ENCODE assay signal across 7 cellular contexts in the genomic region with DNA sequence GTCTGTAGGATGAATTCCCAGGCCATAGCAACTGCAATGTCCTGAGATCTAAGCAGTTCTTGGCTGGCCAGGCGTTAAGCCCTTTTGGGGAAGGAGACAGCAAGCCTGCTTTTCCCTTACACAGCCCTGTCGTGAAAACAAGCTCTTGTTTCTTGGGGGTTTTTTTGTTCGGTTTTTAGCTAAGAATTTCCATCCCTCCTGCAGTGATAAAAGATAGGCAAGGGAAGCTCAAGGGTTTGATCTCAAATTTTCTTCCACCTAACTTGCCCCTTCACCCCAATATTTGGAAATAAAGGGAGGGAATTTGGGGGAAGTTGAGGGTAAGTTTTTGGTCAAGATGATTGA. TPM values are rescaled to one million over a fixed set of nuclear protein-coding genes. Genes with fewer than 3 reads are reported as not detected.
DNase-seq lines count a peak whose midpoint lies in the region; ATAC-seq, FAIRE-seq and TF ChIP-seq lines count a peak whose summit lies in the region.

No MANE protein-coding gene starts in this region.

- ATAC-seq in gastroesophageal sphincter, result no peak
- no peak for ATAC-seq in HG02759 (IDR thresholded peaks at IDR 0.05; ENCODE audit: unreplicated experiment)

- WGBS in gastroesophageal sphincter (ENCODE audit: low coverage in 1 of 2), 2 donors, result 9 to 30% methylated on average over 3 of the region's 3 CpGs
- WGBS in sigmoid colon, 2 donors, result 14 to 25% methylated on average over 3 of the region's 3 CpGs

- no peak for FAIRE-seq in RCC 7860 (lab: Jason Lieb, UNC)

- H3K4me1 ChIP-seq in gastroesophageal sphincter (peaks cover 0 to 58% (median 0%) of the 10 kb centered on the region in 3 donors), sigmoid colon (peaks cover 0 to 56% (median 22%) of the 10 kb centered on the region in 4 donors)

- H3K9me3 ChIP-seq in gastroesophageal sphincter (no peaks in the 10 kb centered on the region), sigmoid colon (no peaks in the 10 kb centered on the region)

- H3K27me3 ChIP-seq in gastroesophageal sphincter, result no peaks in the 10 kb centered on the region
- H3K27me3 ChIP-seq in sigmoid colon, result no peaks in the 10 kb centered on the region

- no peak for DNase-seq in HFF-Myc (ENCODE audit: extremely low read depth, low read depth)
- no peak for DNase-seq in sigmoid colon
- no peak for DNase-seq in RCC 7860 (ENCODE audit: low spot score)
- DNase-seq in substantia nigra (lab: John Stamatoyannopoulos, UW), result no peak

- H3K27ac ChIP-seq in VCaP, result peak overlapping the region; percentile 76; the same call in 1 of the 2 replicates
- peak overlapping the region in 3 of 4 donors; percentile 81 to 90 (median 88) for H3K27ac ChIP-seq in gastroesophageal sphincter
- H3K27ac ChIP-seq in sigmoid colon, result peak overlapping the region in 3 of 4 donors; percentile 86 to 93 (median 87)
- H3K27ac ChIP-seq in substantia nigra (ENCODE audit: low read depth, low read length, poor library complexity, severe bottlenecking), result no peak overlapping the region

- TF ChIP-seq POLR2A in gastroesophageal sphincter (IDR thresholded peaks at IDR 0.05), result no peak
- no peak for TF ChIP-seq POLR2A in sigmoid colon (IDR thresholded peaks at IDR 0.05)

- intact Hi-C loops in sigmoid colon (cut with DNase I), result loop anchor here (2.0 kb wide), 1 partner anchor 65 kb away; no protein-coding TSS in a partner anchor

- TF ChIP-seq EP300 in gastroesophageal sphincter (IDR thresholded peaks at IDR 0.05), result no peak
- no peak for TF ChIP-seq EP300 in sigmoid colon (IDR thresholded peaks at IDR 0.05)

- TF ChIP-seq CTCF in HFF-Myc (IDR thresholded peaks at IDR 0.05; ENCODE audit: low read depth, low read length, missing control alignments) (no peak), VCaP (conservative IDR thresholded peaks at IDR 0.05) (no peak), gastroesophageal sphincter (IDR thresholded peaks at IDR 0.05) (no peak), sigmoid colon (IDR thresholded peaks at IDR 0.05) (no peak)

- H3K4me3 ChIP-seq in HFF-Myc (replicated peaks; ENCODE audit: low read depth, low read length) (peak overlapping the region; percentile 91), gastroesophageal sphincter (peak overlapping the region; percentile 90 to 91), sigmoid colon (peak overlapping the region; percentile 49 to 93 (median 69))

- H3K36me3 ChIP-seq in gastroesophageal sphincter (no peaks in the 10 kb centered on the region), sigmoid colon (no peaks in the 10 kb centered on the region)

RNA-seq across cellular contexts. Expression of a gene that starts 1.5 kb away (rescaled TPM):
- total RNA-seq in gastroesophageal sphincter (10 to 100 TPM; 14.3 to 63.8 (median 27.9) TPM), sigmoid colon (10 to 100 TPM; 15.8 to 25.3 (median 20.6) TPM)
- polyA plus RNA-seq in sigmoid colon, result 10 to 100 TPM; 26.4 to 49.9 (median 34.0) TPM
